In the genomic region with DNA sequence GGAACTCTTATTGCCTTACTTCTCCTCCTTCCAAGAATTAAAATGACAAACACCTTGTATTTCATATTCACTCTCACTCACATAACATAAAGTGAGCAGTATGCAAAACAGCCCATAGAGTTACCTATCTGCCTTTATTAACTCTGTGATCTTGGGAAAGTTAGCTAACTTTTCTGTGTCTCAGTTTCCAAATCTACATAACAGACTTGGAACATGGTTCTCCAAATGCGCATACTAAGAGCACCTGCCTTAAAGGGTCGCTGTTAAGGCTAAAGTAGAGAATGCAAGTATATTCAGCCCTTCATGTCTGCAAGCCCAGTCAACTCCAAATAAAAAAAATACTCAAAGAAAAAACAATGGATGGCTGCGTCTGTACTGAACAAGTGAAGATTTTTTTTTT, we compare ENCODE assay signal across 5 cellular contexts.
"Had no signal": no experiment of that assay in that cellular context is flagged by ENCODE, and none has a peak within 500 bp of the region (broad histone marks: within the 10 kb centered on the region; RNA-seq: fewer than 3 reads in every experiment).

No MANE protein-coding gene starts in this region.

- ATAC-seq: K562 had no signal

- H3K9ac ChIP-seq: GM23248 had no signal

- H3K27ac ChIP-seq: GM23248 had no signal

- DNase-seq: GOT3, H9, KG1 had no signal

- FAIRE-seq: K562 had no signal

- H3K4me3 ChIP-seq: GM23248, K562 had no signal

- H2AFZ ChIP-seq: GM23248 had no signal
